In genomic region chr2:142536964-142537363, GRCh38 we compare ENCODE assay signal across 1 cellular context.
TF ChIP-seq lines count a peak whose summit lies in the region.

No MANE protein-coding gene starts in this region.

TF ChIP-seq in HepG2, 621 proteins besides CTCF, POLR2A, EP300 and RAD21:
- TF ChIP-seq HNF1A (IDR thresholded peaks at IDR 0.05; ENCODE audit: low read depth) (no peak), HNF1A (CRISPR knock-in tag; IDR thresholded peaks at IDR 0.05; ENCODE audit: borderline replicate concordance) (no peak), CBX2 (IDR thresholded peaks at IDR 0.05; ENCODE audit: low read depth, low read length) (no peak), CBX2 (CRISPR knock-in tag; IDR thresholded peaks at IDR 0.05; ENCODE audit: low read depth) (no peak), BRD4 (CRISPR knock-in tag; IDR thresholded peaks at IDR 0.05) (no peak), ZNF275 (CRISPR knock-in tag; IDR thresholded peaks at IDR 0.05; ENCODE audit: borderline replicate concordance) (no peak), CBFB (CRISPR knock-in tag; IDR thresholded peaks at IDR 0.05) (no peak)
